In genomic region chr10:11993834-11994468, GRCh38 we compare ENCODE assay signal across 13 cellular contexts. TPM values are rescaled to one million over a fixed set of nuclear protein-coding genes. Genes with fewer than 3 reads are reported as not detected.
A peak's percentile ranks its signal among the peaks of the same experiment; 100 is the strongest.
DNase-seq lines count a peak whose midpoint lies in the region; ATAC-seq and TF ChIP-seq lines count a peak whose summit lies in the region.
"Had no signal": no experiment of that assay in that cellular context is flagged by ENCODE, and none has a peak within 500 bp of the region (broad histone marks: within the 10 kb centered on the region; RNA-seq: fewer than 3 reads in every experiment).

No MANE protein-coding gene starts in this region.

- TF ChIP-seq CTCF in OCI-LY7 (conservative IDR thresholded peaks at IDR 0.05; ENCODE audit: low read length), result no peak
- TF ChIP-seq CTCF in Caco-2 (IDR thresholded peaks at IDR 0.05; ENCODE audit: insufficient read depth in 1 of 2, low read depth in 1 of 2, low read length in 1 of 2, severe bottlenecking in 1 of 2, unreplicated experiment in 1 of 2), result no peak

- BruUV-seq in OCI-LY7 (replicated peaks; lab: Mats Ljungman, UMichigan) (TSS peak; percentile 19), Caco-2 (replicated peaks; lab: Mats Ljungman, UMichigan) (no TSS peak)

- H3K36me3 ChIP-seq in OCI-LY7 (ENCODE audit: insufficient read depth, low read length) (peaks cover 84% of the 10 kb centered on the region), Caco-2 (ENCODE audit: control insufficient read depth, insufficient read depth, low read length) (peaks cover 4% of the 10 kb centered on the region)
- H3K36me3 ChIP-seq: uterus had no signal

- peak overlapping the region; percentile 69 for H3K4me2 ChIP-seq in OCI-LY7 (ENCODE audit: low read length)

- POLR2A ChIA-PET in OCI-LY7 (lab: Charles Lee) (interaction anchor here (0.5 to 3.0 kb wide), 21 partner anchors 9 to 674 kb away, joined by 3 to 14 read pairs (median 5); partner anchors contain the start of gene UPF2), Caco-2 (lab: Charles Lee) (no interaction called here)
- POLR2A ChIA-PET in naive thymus-derived CD8-positive, alpha-beta T cell (lab: Charles Lee), result interaction anchor here (0.5 to 1.4 kb wide), 4 partner anchors 15 to 161 kb away, joined by 3 to 6 read pairs (median 5); partner anchors contain the start of gene UPF2

- H3K9me3 Mint-ChIP-seq in naive thymus-derived CD8-positive, alpha-beta T cell, result no peaks in the 10 kb centered on the region
- no peaks in the 10 kb centered on the region for H3K9me3 Mint-ChIP-seq in Caco-2 (ENCODE audit: unreplicated experiment)
- H3K9me3 Mint-ChIP-seq: brain had no signal

- H3K4me3 Mint-ChIP-seq in naive thymus-derived CD8-positive, alpha-beta T cell, result peak overlapping the region in 7 of 10 donors; percentile 1 to 68 (median 38)
- H3K4me3 Mint-ChIP-seq in Caco-2 (ENCODE audit: unreplicated experiment), result no peak overlapping the region
- H3K4me3 Mint-ChIP-seq: brain had no signal

- peak overlapping the region; percentile 18; the same call in 1 of the 2 replicates for H2AFZ ChIP-seq in OCI-LY7 (ENCODE audit: low read length)

- H3K27ac Mint-ChIP-seq in naive thymus-derived CD8-positive, alpha-beta T cell, result peak overlapping the region; percentile 56 to 89 (median 70)
- no peak overlapping the region for H3K27ac Mint-ChIP-seq in Caco-2 (ENCODE audit: unreplicated experiment)
- H3K27ac Mint-ChIP-seq: brain had no signal

- H3K36me3 Mint-ChIP-seq in naive thymus-derived CD8-positive, alpha-beta T cell, result peaks cover 5 to 74% (median 22%) of the 10 kb centered on the region in 3 donors
- peaks cover 87% of the 10 kb centered on the region for H3K36me3 Mint-ChIP-seq in Caco-2 (ENCODE audit: insufficient read depth, unreplicated experiment)

- CTCF ChIA-PET in OCI-LY7 (lab: Charles Lee; ENCODE audit: unreplicated experiment), result no interaction called here
- CTCF ChIA-PET in Caco-2 (lab: Charles Lee), result interaction anchor here (1.3 kb wide), 1 partner anchor 211 kb away, joined by 6 read pairs; no protein-coding TSS in a partner anchor

- H3K27me3 ChIP-seq in Caco-2 (replicated peaks; ENCODE audit: control insufficient read depth, insufficient read depth, low read length), result no peaks in the 10 kb centered on the region
- H3K27me3 ChIP-seq: uterus had no signal

- H3K27ac ChIP-seq in OCI-LY7 (ENCODE audit: low read depth, low read length, poor library complexity, severe bottlenecking), result peak overlapping the region; percentile 95
- H3K27ac ChIP-seq: uterus had no signal

- H4K20me1 ChIP-seq in OCI-LY7 (ENCODE audit: insufficient read depth, low read length), result no peaks in the 10 kb centered on the region

- peaks cover 10 to 29% (median 16%) of the 10 kb centered on the region in 4 donors for H3K4me1 Mint-ChIP-seq in naive thymus-derived CD8-positive, alpha-beta T cell
- peaks cover 7% of the 10 kb centered on the region for H3K4me1 Mint-ChIP-seq in Caco-2 (ENCODE audit: low read depth, unreplicated experiment)
- H3K4me1 Mint-ChIP-seq: brain had no signal

- H3K9me3 ChIP-seq in OCI-LY7 (ENCODE audit: low read length) (no peaks in the 10 kb centered on the region), Caco-2 (no peaks in the 10 kb centered on the region)
- H3K9me3 ChIP-seq: mucosa of descending colon, uterus had no signal

- DNase-seq in OCI-LY7 (ENCODE audit: low spot score) (peak; percentile 88), NCI-H748 treated with DMSO at 0.1 percent for 48 hours (lab: John Stamatoyannopoulos, UW) (no peak), AG08395 (ENCODE audit: low spot score) (no peak), 8988T (no peak), Caco-2 (no peak)
- DNase-seq in naive thymus-derived CD8-positive, alpha-beta T cell, result no peak
- DNase-seq: mucosa of descending colon, NCI-H2107, T-helper 9 cell, uterus had no signal

- no peaks in the 10 kb centered on the region for H3K27me3 Mint-ChIP-seq in naive thymus-derived CD8-positive, alpha-beta T cell
- no peaks in the 10 kb centered on the region for H3K27me3 Mint-ChIP-seq in Caco-2 (ENCODE audit: insufficient read depth, unreplicated experiment)
- H3K27me3 Mint-ChIP-seq: brain had no signal

- H3K9me2 ChIP-seq in OCI-LY7 (ENCODE audit: insufficient read depth, low read length), result no peaks in the 10 kb centered on the region

- peaks cover 30% of the 10 kb centered on the region; the same call in 1 of the 2 replicates for H3K79me2 ChIP-seq in OCI-LY7 (ENCODE audit: insufficient read depth, low read depth, low read length)

- peak; percentile 71 for ATAC-seq in GM18508 (IDR thresholded peaks at IDR 0.05; ENCODE audit: insufficient read depth, unreplicated experiment)
- peak; percentile 51 for ATAC-seq in HG02798 (IDR thresholded peaks at IDR 0.05; ENCODE audit: poor library complexity, unreplicated experiment)
- ATAC-seq in naive thymus-derived CD8-positive, alpha-beta T cell, result peak in 1 of 2 donors; percentile 36
- ATAC-seq: mucosa of descending colon had no signal

- H3K4me3 ChIP-seq in OCI-LY7 (ENCODE audit: low read depth, low read length, poor library complexity, severe bottlenecking) (peak overlapping the region; percentile 29), Caco-2 (ENCODE audit: low read depth, low read length) (no peak overlapping the region)
- H3K4me3 ChIP-seq: mucosa of descending colon, uterus had no signal

- intact Hi-C loops in OCI-LY7 (cut with micrococcal nuclease; ENCODE audit: unreplicated experiment) (loop anchor here (2.0 to 5.0 kb wide), 3 partner anchors 48 to 203 kb away; partner anchors contain the start of genes CDC123, DHTKD1, NUDT5 and UPF2), Caco-2 (cut with micrococcal nuclease; ENCODE audit: unreplicated experiment) (no loop called here)

- H3K4me1 ChIP-seq in OCI-LY7 (ENCODE audit: insufficient read depth, low read length, poor library complexity, severe bottlenecking) (peaks cover 65% of the 10 kb centered on the region), Caco-2 (no peaks in the 10 kb centered on the region)
- H3K4me1 ChIP-seq: uterus had no signal

RNA-seq across cellular contexts. Expression of gene UPF2, which starts 48.7 kb away (rescaled TPM):
- total RNA-seq in OCI-LY7 (2014; rRNA removed; shearing (Covaris generic)), result 24.8 and 28.0 TPM in 2 replicates
- total RNA-seq in OCI-LY7 (2022) (44.6 and 46.8 TPM in 2 replicates), Caco-2 (2022) (40.6 and 40.9 TPM in 2 replicates)
- total RNA-seq in naive thymus-derived CD8-positive, alpha-beta T cell, result 10 to 100 TPM; 37.3 to 37.4 TPM
- polyA plus RNA-seq in naive thymus-derived CD8-positive, alpha-beta T cell, result 10 to 100 TPM; 10.9 to 14.4 (median 12.3) TPM
